10 cellular contexts compared by ENCODE assay signal in genomic region chr14:69880051-69880487, GRCh38. TPM values are rescaled to one million over a fixed set of nuclear protein-coding genes. Genes with fewer than 3 reads are reported as not detected.
DNase-seq lines count a peak whose midpoint lies in the region; ATAC-seq and TF ChIP-seq lines count a peak whose summit lies in the region.
"Had no signal": no experiment of that assay in that cellular context is flagged by ENCODE, and none has a peak within 500 bp of the region (broad histone marks: within the 10 kb centered on the region; RNA-seq: fewer than 3 reads in every experiment).

No MANE protein-coding gene starts in this region.

- H3K27ac ChIP-seq in HEK293 (ENCODE audit: extremely low read depth, low read depth, low read length) (peak overlapping the region; percentile 100), foreskin keratinocyte (peak overlapping the region; percentile 82), psoas muscle (peak overlapping the region; percentile 89)

- 4 to 7% (median 4%) methylated on average over 21 of the region's 21 CpGs for WGBS in psoas muscle, 3 donors

- H3K4me3 Mint-ChIP-seq in stimulated activated memory B cell treated with anti-CD40 and anti-IgM and Interleukin-4, amounts not matched to agents 10 μg/mL and 1 μg/mL and 100 μg/mL, for 72 hours, result no peak overlapping the region
- H3K4me3 Mint-ChIP-seq: memory B cell had no signal

- H3K27me3 ChIP-seq in foreskin keratinocyte, result no peaks in the 10 kb centered on the region
- no peaks in the 10 kb centered on the region for H3K27me3 ChIP-seq in psoas muscle (ENCODE audit: insufficient read depth in 3 of 3, low read length in 2 of 3)

- no peaks in the 10 kb centered on the region; a peak in 1 of 3 replicates for H3K36me3 ChIP-seq in HEK293 (ENCODE audit: control insufficient read depth in 2 of 2, insufficient read depth in 1 of 2, low read length in 2 of 2)
- H3K36me3 ChIP-seq in psoas muscle (ENCODE audit: insufficient read depth in 1 of 2, low read depth in 1 of 2), result no peaks in the 10 kb centered on the region

- no peak overlapping the region for H3K27ac Mint-ChIP-seq in stimulated activated memory B cell treated with anti-CD40 and anti-IgM and Interleukin-4, amounts not matched to agents 10 μg/mL and 1 μg/mL and 100 μg/mL, for 72 hours
- H3K27ac Mint-ChIP-seq: memory B cell had no signal

- POLR2A ChIA-PET in HEK293 (lab: Yijun Ruan, JAX), result interaction anchor here (0.6 to 2.0 kb wide), 9 partner anchors 16 to 618 kb away, joined by 3 to 18 read pairs (median 3); partner anchors contain the start of gene SRSF5

- CTCF ChIA-PET in HEK293 (lab: Yijun Ruan, JAX), result interaction anchor here (0.6 to 5.1 kb wide), 11 partner anchors 32 to 405 kb away, joined by 3 to 73 read pairs (median 4); no protein-coding TSS in a partner anchor

- H3K4me1 ChIP-seq in HEK293 (ENCODE audit: control insufficient read depth, insufficient read depth, low read length), result peaks cover 28% of the 10 kb centered on the region
- H3K4me1 ChIP-seq in foreskin keratinocyte, result peaks cover 10% of the 10 kb centered on the region
- peaks cover 23% of the 10 kb centered on the region for H3K4me1 ChIP-seq in psoas muscle

- intact Hi-C loops in psoas muscle (cut with DNase I), result no loop called here

- H3K4me1 Mint-ChIP-seq in stimulated activated memory B cell treated with anti-CD40 and anti-IgM and Interleukin-4, amounts not matched to agents 10 μg/mL and 1 μg/mL and 100 μg/mL, for 72 hours, result no peaks in the 10 kb centered on the region

- H3K4me3 ChIP-seq in HEK293 (ENCODE audit: low read depth, low read length), result peak overlapping the region; percentile 64
- peak overlapping the region; percentile 75 for H3K4me3 ChIP-seq in psoas muscle

- H3K9me3 ChIP-seq in HEK293 (ENCODE audit: control insufficient read depth, insufficient read depth, low read depth, low read length) (no peaks in the 10 kb centered on the region), psoas muscle (no peaks in the 10 kb centered on the region)

- ATAC-seq in foreskin keratinocyte (peak; percentile 18), psoas muscle (peak; percentile 26 to 76 (median 65))
- no peak for ATAC-seq in stimulated activated memory B cell treated with anti-CD40 and anti-IgM and Interleukin-4, amounts not matched to agents 10 μg/mL and 1 μg/mL and 100 μg/mL, for 72 hours

- no peak for TF ChIP-seq CTCF in HEK293 (tag by site-specific recombination; IDR thresholded peaks at IDR 0.05)
- TF ChIP-seq CTCF in foreskin keratinocyte (conservative IDR thresholded peaks at IDR 0.05), result no peak
- TF ChIP-seq CTCF in psoas muscle (IDR thresholded peaks at IDR 0.05), result no peak

- H3K27me3 Mint-ChIP-seq in stimulated activated memory B cell treated with anti-CD40 and anti-IgM and Interleukin-4, amounts not matched to agents 10 μg/mL and 1 μg/mL and 100 μg/mL, for 72 hours, result peaks cover 53% of the 10 kb centered on the region

- H3K9me3 Mint-ChIP-seq in stimulated activated memory B cell treated with anti-CD40 and anti-IgM and Interleukin-4, amounts not matched to agents 10 μg/mL and 1 μg/mL and 100 μg/mL, for 72 hours, result no peaks in the 10 kb centered on the region
- H3K9me3 Mint-ChIP-seq: memory B cell had no signal

- no peaks in the 10 kb centered on the region for H3K36me3 Mint-ChIP-seq in stimulated activated memory B cell treated with anti-CD40 and anti-IgM and Interleukin-4, amounts not matched to agents 10 μg/mL and 1 μg/mL and 100 μg/mL, for 72 hours
- H3K36me3 Mint-ChIP-seq: memory B cell had no signal

- DNase-seq in NCI-H748 treated with DMSO at 0.1 percent for 48 hours (lab: John Stamatoyannopoulos, UW) (peak; percentile 55), foreskin keratinocyte (no peak), psoas muscle (no peak), GM19240 (ENCODE audit: insufficient read length, low spot score) (no peak), hippocampal formation (lab: John Stamatoyannopoulos, UW) (no peak)
- DNase-seq: NCI-H1436, T-helper 2 cell had no signal

TF ChIP-seq in HEK293, 187 proteins besides CTCF, POLR2A, EP300 and RAD21 (continues in another document):
- peak; percentile 93 for TF ChIP-seq KLF7 (tag by site-specific recombination; IDR thresholded peaks at IDR 0.05; ENCODE audit: borderline replicate concordance)
- no peak for TF ChIP-seq ZNF623 (tag by site-specific recombination; IDR thresholded peaks at IDR 0.05)
- TF ChIP-seq FEZF1 (tag by site-specific recombination; IDR thresholded peaks at IDR 0.05), result peak; percentile 96
- no peak for TF ChIP-seq ZNF404 (tag by site-specific recombination; IDR thresholded peaks at IDR 0.05)
- peak; percentile 60 for TF ChIP-seq KLF1 (tag by site-specific recombination; IDR thresholded peaks at IDR 0.05)
- no peak for TF ChIP-seq ZNF366 (tag by site-specific recombination; conservative IDR thresholded peaks at IDR 0.05)
- TF ChIP-seq ZEB2 (tag by site-specific recombination; IDR thresholded peaks at IDR 0.05), result peak; percentile 58
- peak; percentile 78; the same call in 1 of the 2 replicates for TF ChIP-seq ZNF24 (tag by site-specific recombination; IDR thresholded peaks at IDR 0.05)
- 0 out of 2 replicates have a peak, but pooled peaks have one; percentile 50 for TF ChIP-seq ZNF610 (tag by site-specific recombination; IDR thresholded peaks at IDR 0.05; ENCODE audit: borderline replicate concordance)
- TF ChIP-seq, protein P1, sequence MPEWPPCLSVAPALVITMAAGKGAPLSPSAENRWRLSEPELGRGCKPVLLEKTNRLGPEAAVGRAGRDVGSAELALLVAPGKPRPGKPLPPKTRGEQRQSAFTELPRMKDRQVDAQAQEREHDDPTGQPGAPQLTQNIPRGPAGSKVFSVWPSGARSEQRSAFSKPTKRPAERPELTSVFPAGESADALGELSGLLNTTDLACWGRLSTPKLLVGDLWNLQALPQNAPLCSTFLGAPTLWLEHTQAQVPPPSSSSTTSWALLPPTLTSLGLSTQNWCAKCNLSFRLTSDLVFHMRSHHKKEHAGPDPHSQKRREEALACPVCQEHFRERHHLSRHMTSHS (tag by site-specific recombination; IDR thresholded peaks at IDR 0.05), result peak; percentile 93
- peak; percentile 66; the same call in 1 of the 2 replicates for TF ChIP-seq ZNF629 (tag by site-specific recombination; IDR thresholded peaks at IDR 0.05)
- no peak; the same call in none of the 2 replicates for TF ChIP-seq ZNF341 (tag by site-specific recombination; IDR thresholded peaks at IDR 0.05; ENCODE audit: low read depth)
- TF ChIP-seq ZNF776 (tag by site-specific recombination; IDR thresholded peaks at IDR 0.05; ENCODE audit: borderline replicate concordance), result no peak
- no peak for TF ChIP-seq ZNF513 (tag by site-specific recombination; IDR thresholded peaks at IDR 0.05)
- no peak for TF ChIP-seq ZNF221 (tag by site-specific recombination; IDR thresholded peaks at IDR 0.05; ENCODE audit: borderline replicate concordance)
- no peak for TF ChIP-seq ZFP37 (tag by site-specific recombination; IDR thresholded peaks at IDR 0.05)
- 0 out of 2 replicates have a peak, but pooled peaks have one; percentile 64 for TF ChIP-seq ZSCAN23 (tag by site-specific recombination; IDR thresholded peaks at IDR 0.05)
- TF ChIP-seq, protein P2, sequence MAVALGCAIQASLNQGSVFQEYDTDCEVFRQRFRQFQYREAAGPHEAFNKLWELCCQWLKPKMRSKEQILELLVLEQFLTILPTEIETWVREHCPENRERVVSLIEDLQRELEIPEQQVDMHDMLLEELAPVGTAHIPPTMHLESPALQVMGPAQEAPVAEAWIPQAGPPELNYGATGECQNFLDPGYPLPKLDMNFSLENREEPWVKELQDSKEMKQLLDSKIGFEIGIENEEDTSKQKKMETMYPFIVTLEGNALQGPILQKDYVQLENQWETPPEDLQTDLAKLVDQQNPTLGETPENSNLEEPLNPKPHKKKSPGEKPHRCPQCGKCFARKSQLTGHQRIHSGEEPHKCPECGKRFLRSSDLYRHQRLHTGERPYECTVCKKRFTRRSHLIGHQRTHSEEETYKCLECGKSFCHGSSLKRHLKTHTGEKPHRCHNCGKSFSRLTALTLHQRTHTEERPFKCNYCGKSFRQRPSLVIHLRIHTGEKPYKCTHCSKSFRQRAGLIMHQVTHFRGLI (tag by site-specific recombination; IDR thresholded peaks at IDR 0.05), result no peak
- no peak for TF ChIP-seq ZNF426 (tag by site-specific recombination; IDR thresholded peaks at IDR 0.05)
- peak; percentile 61; the same call in 1 of the 2 replicates for TF ChIP-seq ZNF423 (tag by site-specific recombination; IDR thresholded peaks at IDR 0.05)
- 0 out of 2 replicates have a peak, but pooled peaks have one; percentile 28 for TF ChIP-seq ZNF664 (tag by site-specific recombination; IDR thresholded peaks at IDR 0.05)
- 0 out of 2 replicates have a peak, but pooled peaks have one; percentile 2 for TF ChIP-seq SCRT1 (tag by site-specific recombination; IDR thresholded peaks at IDR 0.05; ENCODE audit: borderline replicate concordance)
- no peak for TF ChIP-seq ZFP41 (tag by site-specific recombination; IDR thresholded peaks at IDR 0.05; ENCODE audit: borderline replicate concordance)
- no peak for TF ChIP-seq ZNF677 (tag by site-specific recombination; IDR thresholded peaks at IDR 0.05)
- TF ChIP-seq ZNF394 (tag by site-specific recombination; IDR thresholded peaks at IDR 0.05; ENCODE audit: borderline replicate concordance), result no peak

RNA-seq across cellular contexts. Expression of gene SMOC1, which starts 0.9 kb away (rescaled TPM):
- 23.1 and 49.3 TPM in 2 replicates for total RNA-seq in foreskin keratinocyte
- 27.2 and 54.2 TPM in 2 replicates for polyA plus RNA-seq in foreskin keratinocyte
- total RNA-seq in psoas muscle, result 10 to 100 TPM in 1 of 4 donors, 1 to 10 TPM in 3; 4.2 to 10.1 (median 5.2) TPM
- polyA plus RNA-seq in psoas muscle, result 10 to 100 TPM in 2 of 3 donors, 1 to 10 TPM in 1; 3.2 to 10.6 (median 10.1) TPM
